30 cellular contexts compared by ENCODE assay signal in the genomic region with DNA sequence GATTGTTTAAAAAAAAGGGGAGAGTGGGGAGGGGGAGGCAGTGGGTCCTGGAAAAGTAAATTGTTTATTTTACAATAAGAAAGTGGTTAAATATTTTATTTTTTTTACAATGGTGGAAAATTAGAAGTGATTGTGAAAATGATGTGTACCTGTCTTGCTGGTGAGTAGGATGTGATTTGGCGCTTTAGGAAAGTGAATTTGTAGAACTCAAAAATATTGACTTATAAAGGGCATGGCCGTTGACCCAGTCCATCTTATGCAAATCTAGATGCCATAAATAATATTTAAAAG. TPM values are rescaled to one million over a fixed set of nuclear protein-coding genes. Genes with fewer than 3 reads are reported as not detected.
"Had no signal": no experiment of that assay in that cellular context is flagged by ENCODE, and none has a peak within 500 bp of the region (broad histone marks: within the 10 kb centered on the region; RNA-seq: fewer than 3 reads in every experiment).

No MANE protein-coding gene starts in this region.

- H3K4me1 ChIP-seq: adrenal gland, body of pancreas, parathyroid adenoma, psoas muscle, sigmoid colon, stomach, thyroid gland, upper lobe of right lung had no signal

- H3K27ac Mint-ChIP-seq: activated B cell treated with CpG ODN at 0.5 μM for 24 hours; activated CD4-positive, alpha-beta T cell treated with anti-CD3 and anti-CD28 coated beads for 36 hours; activated naive CD8-positive, alpha-beta T cell treated with anti-CD3 and anti-CD28 coated beads for 36 hours; activated T-cell treated with anti-CD3 and anti-CD28 coated beads, Interleukin-2, amount 50 U/mL, for 72 hours; effector memory CD8-positive, alpha-beta T cell; stimulated activated naive B cell treated with anti-CD40 and anti-IgM and Interleukin-4, amounts not matched to agents 10 μg/mL and 1 μg/mL and 100 μg/mL, for 72 hours had no signal

- H3K36me3 Mint-ChIP-seq: activated naive CD8-positive, alpha-beta T cell treated with anti-CD3 and anti-CD28 coated beads for 36 hours; stimulated activated naive B cell treated with anti-CD40 and anti-IgM and Interleukin-4, amounts not matched to agents 10 μg/mL and 1 μg/mL and 100 μg/mL, for 72 hours had no signal

- H3K27ac ChIP-seq: adrenal gland, body of pancreas, cardiac muscle cell, parathyroid adenoma, psoas muscle, sigmoid colon, stomach, thyroid gland, upper lobe of right lung had no signal

- H3K4me3 Mint-ChIP-seq: activated B cell treated with CpG ODN at 0.5 μM for 24 hours; activated CD4-positive, alpha-beta T cell treated with anti-CD3 and anti-CD28 coated beads for 36 hours; activated naive CD8-positive, alpha-beta T cell treated with anti-CD3 and anti-CD28 coated beads for 36 hours; activated T-cell treated with anti-CD3 and anti-CD28 coated beads, Interleukin-2, amount 50 U/mL, for 72 hours; effector memory CD8-positive, alpha-beta T cell; neural crest cell; stimulated activated naive B cell treated with anti-CD40 and anti-IgM and Interleukin-4, amounts not matched to agents 10 μg/mL and 1 μg/mL and 100 μg/mL, for 72 hours had no signal

- DNase-seq: activated B cell treated with CpG ODN at 0.5 μM for 24 hours; activated CD4-positive, alpha-beta T cell treated with anti-CD3 and anti-CD28 coated beads, Interleukin-2, amount 50 U/mL, for 4 hours; activated naive CD4-positive, alpha-beta T cell treated with Interleukin-2 at 50 U/mL for 16 hours; activated naive CD8-positive, alpha-beta T cell treated with anti-CD3 and anti-CD28 coated beads for 36 hours; aorta; cortex of kidney; left cardiac atrium; left ventricle myocardium superior; psoas muscle; sigmoid colon; stimulated activated naive B cell treated with anti-CD40 and anti-IgM and Interleukin-4, amounts not matched to agents 10 μg/mL and 1 μg/mL and 100 μg/mL, for 72 hours; stomach; upper lobe of right lung had no signal

- H3K27me3 ChIP-seq: body of pancreas, thyroid gland had no signal

- H3K4me1 Mint-ChIP-seq: activated B cell treated with CpG ODN at 0.5 μM for 24 hours; activated CD4-positive, alpha-beta T cell treated with anti-CD3 and anti-CD28 coated beads for 36 hours; activated naive CD8-positive, alpha-beta T cell treated with anti-CD3 and anti-CD28 coated beads for 36 hours; neural crest cell; stimulated activated naive B cell treated with anti-CD40 and anti-IgM and Interleukin-4, amounts not matched to agents 10 μg/mL and 1 μg/mL and 100 μg/mL, for 72 hours had no signal

- H3K36me3 ChIP-seq: adrenal gland, cardiac muscle cell, sigmoid colon, stomach, thyroid gland, upper lobe of right lung had no signal

- H3K9me3 Mint-ChIP-seq: activated B cell treated with CpG ODN at 0.5 μM for 24 hours; activated naive CD8-positive, alpha-beta T cell treated with anti-CD3 and anti-CD28 coated beads for 36 hours; activated T-cell treated with anti-CD3 and anti-CD28 coated beads, Interleukin-2, amount 50 U/mL, for 72 hours; effector memory CD8-positive, alpha-beta T cell; neural crest cell; stimulated activated naive B cell treated with anti-CD40 and anti-IgM and Interleukin-4, amounts not matched to agents 10 μg/mL and 1 μg/mL and 100 μg/mL, for 72 hours had no signal

- H3K9me3 ChIP-seq: adrenal gland, body of pancreas, mucosa of descending colon, psoas muscle, sigmoid colon, stomach, thyroid gland, upper lobe of right lung had no signal

- H3K4me3 ChIP-seq: adrenal gland, body of pancreas, cardiac muscle cell, mucosa of descending colon, psoas muscle, sigmoid colon, stomach, thyroid gland, upper lobe of right lung had no signal

- H3K9ac ChIP-seq: parathyroid adenoma had no signal

RNA-seq across cellular contexts. Expression of gene CES1, which starts 10.2 kb away (rescaled TPM):
- total RNA-seq: activated B cell treated with CpG ODN at 0.5 μM for 24 hours; activated CD4-positive, alpha-beta T cell treated with anti-CD3 and anti-CD28 coated beads for 36 hours; activated naive CD8-positive, alpha-beta T cell treated with anti-CD3 and anti-CD28 coated beads for 36 hours; activated T-cell treated with anti-CD3 and anti-CD28 coated beads, Interleukin-2, amount 50 U/mL, for 72 hours; cardiac muscle cell; endothelial cell of umbilical vein; myocyte had no signal
- polyA plus RNA-seq: cardiac muscle cell, endothelial cell of umbilical vein had no signal

RNA-seq across cellular contexts. Expression of gene CES5A, which starts 32.1 kb away (rescaled TPM):
- total RNA-seq: activated B cell treated with CpG ODN at 0.5 μM for 24 hours; activated CD4-positive, alpha-beta T cell treated with anti-CD3 and anti-CD28 coated beads for 36 hours; activated naive CD8-positive, alpha-beta T cell treated with anti-CD3 and anti-CD28 coated beads for 36 hours; activated T-cell treated with anti-CD3 and anti-CD28 coated beads, Interleukin-2, amount 50 U/mL, for 72 hours; aorta; body of pancreas; cardiac muscle cell; endothelial cell of umbilical vein; fibroblast of lung; fibroblast of villous mesenchyme; left ventricle myocardium superior; lung microvascular endothelial cell; mesenteric fat pad; mucosa of descending colon; myocyte; neural crest cell; psoas muscle; sigmoid colon; stomach; thyroid gland; upper lobe of right lung had no signal
- polyA plus RNA-seq: aorta, cardiac muscle cell, endothelial cell of umbilical vein, fibroblast of lung, keratinocyte, sigmoid colon, stomach had no signal
